Comparison of ENCODE assay signal across 8 cellular contexts in genomic region chr3:115783426-115783825, GRCh38.
DNase-seq lines count a peak whose midpoint lies in the region; ATAC-seq and TF ChIP-seq lines count a peak whose summit lies in the region.
"Not testable (repeated sequence)": the region's sequence is repeated elsewhere in the genome, so short reads cannot be mapped to it uniquely, and the experiment has no call there.

No MANE protein-coding gene starts in this region.

- in situ Hi-C loops in KBM-7 (cut with MboI; ENCODE audit: low pct_unique_long_range_greater_than_20kb, low sequenced_read_pairs); astrocyte of the spinal cord (cut with HindIII; ENCODE audit: low sequenced_read_pairs): not testable (repeated sequence)
- in situ Hi-C loops in transverse colon (cut with MboI; ENCODE audit: low pct_ligation_motif_present in 1 of 4, low pct_unique_long_range_greater_than_20kb in 1 of 4, low sequenced_read_pairs in 3 of 4) = loop anchor here in 1 of 4 donors (25.0 kb wide), 1 partner anchor 571 kb away; no protein-coding TSS in a partner anchor

- not testable (repeated sequence) for H3K36me3 Mint-ChIP-seq in CD4-positive, alpha-beta T cell (ENCODE audit: low read depth); T-helper 2 cell treated with Interferon-gamma antibody and Interleukin-4, amounts not matched to agents 5 μg/mL and 100 μg/mL, for 36 hours (ENCODE audit: low read depth)

- H3K9me3 ChIP-seq in CD4-positive, alpha-beta T cell (ENCODE audit: control insufficient read depth, low read length); esophagus muscularis mucosa; left lung; parathyroid adenoma (ENCODE audit: control insufficient read depth, low read length); transverse colon: not testable (repeated sequence)

- H2AFZ ChIP-seq in parathyroid adenoma = peak overlapping the region; percentile 89

- H3K27me3 ChIP-seq in CD4-positive, alpha-beta T cell (ENCODE audit: control insufficient read depth, insufficient read depth, low read length); esophagus muscularis mucosa; parathyroid adenoma (ENCODE audit: control insufficient read depth, insufficient read depth, low read length); transverse colon: not testable (repeated sequence)
- peaks cover 0 to 13% of the 10 kb centered on the region in 2 donors for H3K27me3 ChIP-seq in left lung

- not testable (repeated sequence) for H3K36me3 ChIP-seq in esophagus muscularis mucosa; left lung; parathyroid adenoma (ENCODE audit: control insufficient read depth, insufficient read depth, low read length); transverse colon

- not testable (repeated sequence) for H3K9ac ChIP-seq in parathyroid adenoma

- WGBS in esophagus muscularis mucosa = 71% methylated on average over 13 of the region's 13 CpGs
- WGBS in transverse colon (ENCODE audit: low coverage in 1 of 2), 2 donors = 46 to 66% methylated on average over 4 to 13 of the region's 13 CpGs

- peak overlapping the region; percentile 51 for H3K4me3 ChIP-seq in astrocyte of the spinal cord (ENCODE audit: low read depth, low read length)
- H3K4me3 ChIP-seq in esophagus muscularis mucosa = peak overlapping the region; percentile 69 to 87 (median 73)
- H3K4me3 ChIP-seq in left lung = peak overlapping the region; percentile 46 to 63
- peak overlapping the region; percentile 79 for H3K4me3 ChIP-seq in parathyroid adenoma (ENCODE audit: low read depth, low read length)
- H3K4me3 ChIP-seq in transverse colon = peak overlapping the region in 2 of 4 donors; percentile 67 to 75

- not testable (repeated sequence) for TF ChIP-seq CTCF in CD4-positive, alpha-beta T cell (IDR thresholded peaks at IDR 0.05); astrocyte of the spinal cord (IDR thresholded peaks at IDR 0.05; ENCODE audit: low read depth, low read length); esophagus muscularis mucosa (IDR thresholded peaks at IDR 0.05); left lung (IDR thresholded peaks at IDR 0.05); parathyroid adenoma (IDR thresholded peaks at IDR 0.05); transverse colon (IDR thresholded peaks at IDR 0.05)

- H3K27ac ChIP-seq in CD4-positive, alpha-beta T cell (ENCODE audit: low read depth, low read length) = not testable (repeated sequence)
- H3K27ac ChIP-seq in esophagus muscularis mucosa (replicated peaks in 1 of 4) = peak overlapping the region; percentile 84 to 95 (median 90)
- H3K27ac ChIP-seq in left lung = peak overlapping the region in 1 of 2 donors; percentile 90
- peak overlapping the region; percentile 96 for H3K27ac ChIP-seq in parathyroid adenoma
- peak overlapping the region; percentile 89 to 95 (median 90) for H3K27ac ChIP-seq in transverse colon

- peak overlapping the region; percentile 71 for H3K4me2 ChIP-seq in parathyroid adenoma (ENCODE audit: low read length)

- peak overlapping the region; percentile 80 for H3K4me3 Mint-ChIP-seq in CD4-positive, alpha-beta T cell
- H3K4me3 Mint-ChIP-seq in T-helper 2 cell treated with Interferon-gamma antibody and Interleukin-4, amounts not matched to agents 5 μg/mL and 100 μg/mL, for 36 hours = peak overlapping the region; percentile 91

- not testable (repeated sequence) for H3K9me3 Mint-ChIP-seq in CD4-positive, alpha-beta T cell; T-helper 2 cell treated with Interferon-gamma antibody and Interleukin-4, amounts not matched to agents 5 μg/mL and 100 μg/mL, for 36 hours

- peaks cover 5 to 19% (median 14%) of the 10 kb centered on the region in 4 donors for H3K4me1 ChIP-seq in esophagus muscularis mucosa
- peaks cover 0 to 16% of the 10 kb centered on the region in 2 donors for H3K4me1 ChIP-seq in left lung
- not testable (repeated sequence) for H3K4me1 ChIP-seq in parathyroid adenoma
- peaks cover 0 to 16% (median 9%) of the 10 kb centered on the region in 4 donors for H3K4me1 ChIP-seq in transverse colon

- H3K27me3 Mint-ChIP-seq in CD4-positive, alpha-beta T cell = not testable (repeated sequence)
- peaks cover 13% of the 10 kb centered on the region for H3K27me3 Mint-ChIP-seq in T-helper 2 cell treated with Interferon-gamma antibody and Interleukin-4, amounts not matched to agents 5 μg/mL and 100 μg/mL, for 36 hours (ENCODE audit: low read depth)

- POLR2A ChIA-PET in CD4-positive, alpha-beta T cell (lab: Charles Lee) = interaction anchor here (0.8 to 2.2 kb wide), 15 partner anchors 9 to 1570 kb away, joined by 3 to 18 read pairs (median 6); partner anchors contain the start of gene ZBTB20

- DNase-seq in CD4-positive, alpha-beta T cell; T-helper 2 cell treated with Interferon-gamma antibody and Interleukin-4, amounts not matched to agents 5 μg/mL and 100 μg/mL, for 36 hours (ENCODE audit: low spot score); astrocyte of the spinal cord (ENCODE audit: low read depth, low spot score); esophagus muscularis mucosa (ENCODE audit: extremely low spot score); left lung; transverse colon: not testable (repeated sequence)
- DNase-seq in KBM-7 = peak; percentile 4

- not testable (repeated sequence) for ATAC-seq in CD4-positive, alpha-beta T cell (ENCODE audit: poor library complexity); left lung

- H3K27ac Mint-ChIP-seq in CD4-positive, alpha-beta T cell = peak overlapping the region; percentile 79
- H3K27ac Mint-ChIP-seq in T-helper 2 cell treated with Interferon-gamma antibody and Interleukin-4, amounts not matched to agents 5 μg/mL and 100 μg/mL, for 36 hours = not testable (repeated sequence)

- not testable (repeated sequence) for H3K4me1 Mint-ChIP-seq in CD4-positive, alpha-beta T cell (ENCODE audit: low read depth)
- peaks cover 19% of the 10 kb centered on the region for H3K4me1 Mint-ChIP-seq in T-helper 2 cell treated with Interferon-gamma antibody and Interleukin-4, amounts not matched to agents 5 μg/mL and 100 μg/mL, for 36 hours (ENCODE audit: low read depth)

- CTCF ChIA-PET in CD4-positive, alpha-beta T cell (lab: Charles Lee) = interaction anchor here (0.5 to 2.7 kb wide), 15 partner anchors 9 to 1314 kb away, joined by 3 to 16 read pairs (median 6); no protein-coding TSS in a partner anchor

- TF ChIP-seq POLR2A in esophagus muscularis mucosa (IDR thresholded peaks at IDR 0.05; ENCODE audit: low read depth); transverse colon (IDR thresholded peaks at IDR 0.05): not testable (repeated sequence)

- TF ChIP-seq EP300 in esophagus muscularis mucosa (IDR thresholded peaks at IDR 0.05); transverse colon (IDR thresholded peaks at IDR 0.05; ENCODE audit: low read depth): not testable (repeated sequence)

- intact Hi-C loops in CD4-positive, alpha-beta T cell (cut with DNase I, micrococcal nuclease) = loop anchor here (5.0 to 10.0 kb wide), 7 partner anchors 89 to 1726 kb away; partner anchors contain the start of genes CCDC191 (in 1 of the 2), QTRT2 (in 1 of the 2) and ZBTB20 (in 1 of the 2)
- intact Hi-C loops in esophagus muscularis mucosa (cut with DNase I) (loop anchor here (5.0 to 10.0 kb wide), 2 partner anchors 126 to 569 kb away; no protein-coding TSS in a partner anchor), transverse colon (cut with DNase I; ENCODE audit: low total_unique reads) (loop anchor here (10.0 kb wide), 1 partner anchor 569 kb away; no protein-coding TSS in a partner anchor)
- intact Hi-C loops in left lung (cut with DNase I) = not testable (repeated sequence)

- not testable (repeated sequence) for H3K79me2 ChIP-seq in parathyroid adenoma
